In genomic region chr9:16640649-16641048, GRCh38 we compare ENCODE assay signal across 17 cellular contexts.
DNase-seq lines count a peak whose midpoint lies in the region; ATAC-seq and TF ChIP-seq lines count a peak whose summit lies in the region.
"Had no signal": no experiment of that assay in that cellular context is flagged by ENCODE, and none has a peak within 500 bp of the region (broad histone marks: within the 10 kb centered on the region; RNA-seq: fewer than 3 reads in every experiment).

No MANE protein-coding gene starts in this region.

- H3K27ac ChIP-seq in endodermal cell (ENCODE audit: low read depth, low read length) (no peak overlapping the region), right atrium auricular region (no peak overlapping the region)
- H3K27ac ChIP-seq: body of pancreas had no signal

- H3K4me3 Mint-ChIP-seq in endodermal cell (no peak overlapping the region), nephron (no peak overlapping the region)
- H3K4me3 Mint-ChIP-seq: activated CD4-positive, alpha-beta memory T cell treated with anti-CD3 and anti-CD28 coated beads, Interleukin-2, amount 10 ng/mL, durations not matched to agents 7 days and 5 days; B cell; T-helper 17 cell had no signal

- H3K9me3 Mint-ChIP-seq in endodermal cell: no peaks in the 10 kb centered on the region
- no peaks in the 10 kb centered on the region for H3K9me3 Mint-ChIP-seq in nephron

- no peaks in the 10 kb centered on the region for H3K4me1 ChIP-seq in endodermal cell (ENCODE audit: control insufficient read depth, insufficient read depth, low read length)
- H3K4me1 ChIP-seq in right atrium auricular region: no peaks in the 10 kb centered on the region
- H3K4me1 ChIP-seq: body of pancreas had no signal

- H3K27me3 Mint-ChIP-seq in endodermal cell (ENCODE audit: insufficient read depth): no peaks in the 10 kb centered on the region
- no peaks in the 10 kb centered on the region for H3K27me3 Mint-ChIP-seq in nephron (ENCODE audit: low read depth)
- H3K27me3 Mint-ChIP-seq: activated CD4-positive, alpha-beta memory T cell treated with anti-CD3 and anti-CD28 coated beads, Interleukin-2, amount 10 ng/mL, durations not matched to agents 7 days and 5 days; B cell; T-helper 17 cell had no signal

- ATAC-seq in GM21447 (IDR thresholded peaks at IDR 0.05; ENCODE audit: unreplicated experiment) (no peak), GM21528 (IDR thresholded peaks at IDR 0.05; ENCODE audit: low FRiP score, unreplicated experiment) (no peak)
- ATAC-seq: body of pancreas; stimulated activated naive CD8-positive, alpha-beta T cell treated with anti-CD3 and anti-CD28 coated beads, Interleukin-15, Interleukin-2, amounts not matched to agents 100 U/mL and 50 U/mL, for 24 hours; T-helper 17 cell had no signal

- no peaks in the 10 kb centered on the region for H3K36me3 Mint-ChIP-seq in endodermal cell (ENCODE audit: low read depth)
- H3K36me3 Mint-ChIP-seq in nephron (ENCODE audit: low read depth): no peaks in the 10 kb centered on the region

- 89 to 100% methylated on average over 1 to 2 of the region's 2 CpGs for WGBS in endodermal cell (ENCODE audit: insufficient coverage in 1 of 2, insufficient read length in 1 of 2), 2 experiments

- H3K4me1 Mint-ChIP-seq in endodermal cell (no peaks in the 10 kb centered on the region), nephron (peaks cover 53% of the 10 kb centered on the region)
- H3K4me1 Mint-ChIP-seq: activated CD4-positive, alpha-beta memory T cell treated with anti-CD3 and anti-CD28 coated beads, Interleukin-2, amount 10 ng/mL, durations not matched to agents 7 days and 5 days; B cell; T-helper 17 cell had no signal

- TF ChIP-seq CTCF in endodermal cell (conservative IDR thresholded peaks at IDR 0.05) (peak; percentile 74), nephron (IDR thresholded peaks at IDR 0.05; ENCODE audit: unreplicated experiment in 3 of 3) (peak in 2 of 3 experiments; percentile 30 to 36), right atrium auricular region (IDR thresholded peaks at IDR 0.05) (no peak)

- H3K36me3 ChIP-seq in endodermal cell (ENCODE audit: control insufficient read depth, insufficient read depth, low read length) (no peaks in the 10 kb centered on the region), right atrium auricular region (no peaks in the 10 kb centered on the region)

- H3K27ac Mint-ChIP-seq in endodermal cell (no peak overlapping the region), nephron (peak overlapping the region; percentile 88 to 93 (median 91))
- H3K27ac Mint-ChIP-seq: activated CD4-positive, alpha-beta memory T cell treated with anti-CD3 and anti-CD28 coated beads, Interleukin-2, amount 10 ng/mL, durations not matched to agents 7 days and 5 days; B cell; T-helper 17 cell had no signal

- DNase-seq in DMS 273 treated with DMSO at 0.1 percent for 48 hours (lab: John Stamatoyannopoulos, UW) (peak; percentile 38), NCI-H69 (lab: John Stamatoyannopoulos, UW) (peak; percentile 43), endodermal cell (peak; percentile 63), right atrium auricular region (ENCODE audit: low spot score) (no peak)
- DNase-seq in activated naive CD4-positive, alpha-beta T cell treated with anti-CD3 and anti-CD28 coated beads, Interleukin-2, amount 50 U/mL, for 16 hours: no peak
- DNase-seq: activated CD4-positive, alpha-beta memory T cell treated with anti-CD3 and anti-CD28 coated beads, Interleukin-2, amount 10 ng/mL, durations not matched to agents 7 days and 5 days; activated effector memory CD4-positive, alpha-beta T cell treated with Interleukin-2 at 50 U/mL for 16 hours; body of pancreas; KG1; midbrain; NCI-H2029; stimulated activated naive CD8-positive, alpha-beta T cell treated with anti-CD3 and anti-CD28 coated beads, Interleukin-15, Interleukin-2, amounts not matched to agents 100 U/mL and 50 U/mL, for 24 hours; T-helper 17 cell had no signal

- no peak overlapping the region for H3K9ac ChIP-seq in endodermal cell (ENCODE audit: extremely low read depth, low read length, poor library complexity, severe bottlenecking)

- H3K4me3 ChIP-seq in endodermal cell (ENCODE audit: low read length): no peak overlapping the region
- H3K4me3 ChIP-seq in right atrium auricular region: no peak overlapping the region
- H3K4me3 ChIP-seq: body of pancreas had no signal

- H3K27me3 ChIP-seq in endodermal cell (ENCODE audit: control insufficient read depth, insufficient read depth, low read length, poor library complexity, severe bottlenecking) (no peaks in the 10 kb centered on the region), right atrium auricular region (no peaks in the 10 kb centered on the region)
- H3K27me3 ChIP-seq: body of pancreas had no signal

- no peaks in the 10 kb centered on the region for H3K9me3 ChIP-seq in endodermal cell (ENCODE audit: control insufficient read depth, low read length)
- H3K9me3 ChIP-seq in right atrium auricular region: no peaks in the 10 kb centered on the region
- H3K9me3 ChIP-seq: body of pancreas had no signal

Comparison
In these comparisons a context has a peak if more than half of its experiments do, and no peak if none do; other contexts are left out.
1. DNase-seq: peak in DMS 273 treated with DMSO at 0.1 percent for 48 hours (single experiment), NCI-H69 (single experiment) and endodermal cell (single experiment); none in activated naive CD4-positive, alpha-beta T cell treated with anti-CD3 and anti-CD28 coated beads, Interleukin-2, amount 50 U/mL, for 16 hours (single experiment) and right atrium auricular region (single experiment).
2. CTCF ChIP-seq: peak in endodermal cell (single experiment) and nephron (2 of 3); none in right atrium auricular region (0 of 2).